In the genomic region with DNA sequence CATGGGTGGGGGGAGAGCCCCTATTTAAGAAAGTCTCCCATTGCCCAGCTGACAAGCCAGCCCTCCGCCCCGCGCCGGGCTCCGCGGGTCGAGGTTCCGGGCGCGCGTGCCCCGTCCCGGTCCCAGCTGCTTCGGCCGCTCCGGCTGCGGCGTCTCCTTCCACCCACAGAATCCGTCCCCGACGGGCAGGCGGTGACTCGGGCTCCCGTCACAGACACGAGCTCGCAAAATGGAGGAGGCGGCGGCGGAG, we compare ENCODE assay signal across 8 cellular contexts. TPM values are rescaled to one million over a fixed set of nuclear protein-coding genes. Genes with fewer than 3 reads are reported as not detected.
DNase-seq lines count a peak whose midpoint lies in the region; ATAC-seq and TF ChIP-seq lines count a peak whose summit lies in the region.

No MANE protein-coding gene starts in this region.

- H3K4me3 ChIP-seq in AG04449 (ENCODE audit: low read depth, low read length) (peak overlapping the region; percentile 80), HUES6 (ENCODE audit: low read depth, low read length) (peak overlapping the region; percentile 92)

- peaks cover 35% of the 10 kb centered on the region for H3K4me1 ChIP-seq in HUES6 (ENCODE audit: control insufficient read depth, insufficient read depth, low read length)

- peak overlapping the region; percentile 84 for H3K9ac ChIP-seq in HUES6 (ENCODE audit: low read length)

- H3K27ac Mint-ChIP-seq in mesothelial cell of epicardium, result no peak overlapping the region

- TF ChIP-seq CTCF in AG04449 (IDR thresholded peaks at IDR 0.05; ENCODE audit: insufficient read depth, low read length, missing control alignments) (no peak), mesothelial cell of epicardium (IDR thresholded peaks at IDR 0.05; ENCODE audit: unreplicated experiment) (no peak), GM13977 (IDR thresholded peaks at IDR 0.05; ENCODE audit: extremely low read depth, insufficient read depth, missing control alignments) (no peak)

- in situ Hi-C loops in GM13977 (cut with MboI; ENCODE audit: low pct_unique_long_range_greater_than_20kb, low sequenced_read_pairs, unreplicated experiment), result loop anchor here (10.0 to 25.0 kb wide), 2 partner anchors 388 to 409 kb away; a partner anchor contains a TSS

- H3K4me1 Mint-ChIP-seq in mesothelial cell of epicardium, result peaks cover 40% of the 10 kb centered on the region

- H3K9me3 ChIP-seq in HUES6 (ENCODE audit: control insufficient read depth, insufficient read depth, low read depth, low read length), result no peaks in the 10 kb centered on the region

- POLR2A ChIA-PET in AG04449 (lab: Yijun Ruan, JAX), result interaction anchor here (0.6 to 1.1 kb wide), 7 partner anchors 151 to 477 kb away, joined by 3 to 6 read pairs (median 3); no protein-coding TSS in a partner anchor

- CTCF ChIA-PET in AG04449 (lab: Yijun Ruan, JAX), result interaction anchor here (0.6 to 2.7 kb wide), 23 partner anchors 10 to 781 kb away, joined by 3 to 30 read pairs (median 3); no protein-coding TSS in a partner anchor

- H3K36me3 ChIP-seq in HUES6 (ENCODE audit: control insufficient read depth, insufficient read depth, low read length), result no peaks in the 10 kb centered on the region

- H3K9me3 Mint-ChIP-seq in mesothelial cell of epicardium, result no peaks in the 10 kb centered on the region

- H3K36me3 Mint-ChIP-seq in mesothelial cell of epicardium, result peaks cover 11% of the 10 kb centered on the region

- H3K4me3 Mint-ChIP-seq in mesothelial cell of epicardium, result peak overlapping the region; percentile 73

- DNase-seq in AG04449 (ENCODE audit: low read depth, low spot score), result no peak
- DNase-seq in caudate nucleus (lab: John Stamatoyannopoulos, UW), result no peak
- no peak for DNase-seq in mesothelial cell of epicardium (ENCODE audit: low spot score in 2 of 2, unreplicated experiment in 2 of 2)
- no peak for DNase-seq in GM13977 (ENCODE audit: low spot score)
- DNase-seq in AG20443 (ENCODE audit: low spot score), result no peak
- no peak for DNase-seq in effector CD8-positive, alpha-beta T cell (lab: John Stamatoyannopoulos, UW)

- H3K27me3 ChIP-seq in HUES6 (ENCODE audit: control insufficient read depth, insufficient read depth, low read length), result peaks cover 37% of the 10 kb centered on the region

- peak; percentile 8 for ATAC-seq in GM19452 (IDR thresholded peaks at IDR 0.05; ENCODE audit: unreplicated experiment)

- H3K27ac ChIP-seq in HUES6 (ENCODE audit: low read depth, low read length) (no peak overlapping the region; the same call in 1 of the 2 replicates), caudate nucleus (ENCODE audit: low read depth, low read length) (peak overlapping the region; percentile 95)

- H3K27me3 Mint-ChIP-seq in mesothelial cell of epicardium (ENCODE audit: low read depth), result peaks cover 16% of the 10 kb centered on the region

RNA-seq across cellular contexts. Expression of a gene that starts 0.2 kb away (rescaled TPM):
- 29.2 to 35.3 TPM (median 34.5 TPM) in 3 replicates for total RNA-seq in mesothelial cell of epicardium
